15 cellular contexts compared by ENCODE assay signal in genomic region chr16:23486480-23486879, GRCh38.
"Had no signal": no experiment of that assay in that cellular context is flagged by ENCODE, and none has a peak within 500 bp of the region (broad histone marks: within the 10 kb centered on the region; RNA-seq: fewer than 3 reads in every experiment).

No MANE protein-coding gene starts in this region.

- H3K4me3 Mint-ChIP-seq: activated CD4-positive, alpha-beta T cell treated with anti-CD3 and anti-CD28 coated beads, Interleukin-2, amount 10 ng/mL, durations not matched to agents 7 days and 5 days; activated CD8-positive, alpha-beta T cell treated with anti-CD3 and anti-CD28 coated beads, Interleukin-2, amount 10 ng/mL, durations not matched to agents 7 days and 5 days; activated naive CD4-positive, alpha-beta T cell treated with anti-CD3 and anti-CD28 coated beads, Interleukin-2, amount 50 U/mL, for 24 hours; naive thymus-derived CD4-positive, alpha-beta T cell; type B pancreatic cell had no signal

- H3K4me1 Mint-ChIP-seq: activated CD4-positive, alpha-beta T cell treated with anti-CD3 and anti-CD28 coated beads, Interleukin-2, amount 10 ng/mL, durations not matched to agents 7 days and 5 days; activated naive CD4-positive, alpha-beta T cell treated with anti-CD3 and anti-CD28 coated beads, Interleukin-2, amount 50 U/mL, for 24 hours had no signal

- H3K9me3 Mint-ChIP-seq: activated CD4-positive, alpha-beta T cell treated with anti-CD3 and anti-CD28 coated beads, Interleukin-2, amount 10 ng/mL, durations not matched to agents 7 days and 5 days; activated naive CD4-positive, alpha-beta T cell treated with anti-CD3 and anti-CD28 coated beads, Interleukin-2, amount 50 U/mL, for 24 hours; naive thymus-derived CD4-positive, alpha-beta T cell; type B pancreatic cell had no signal

- H3K27me3 ChIP-seq: ascending aorta, suprapubic skin had no signal

- H3K9me3 ChIP-seq: ascending aorta, suprapubic skin had no signal

- H3K27ac Mint-ChIP-seq: activated CD4-positive, alpha-beta T cell treated with anti-CD3 and anti-CD28 coated beads, Interleukin-2, amount 10 ng/mL, durations not matched to agents 7 days and 5 days; activated CD8-positive, alpha-beta T cell treated with anti-CD3 and anti-CD28 coated beads, Interleukin-2, amount 10 ng/mL, durations not matched to agents 7 days and 5 days; activated naive CD4-positive, alpha-beta T cell treated with anti-CD3 and anti-CD28 coated beads, Interleukin-2, amount 50 U/mL, for 24 hours; type B pancreatic cell had no signal

- H3K27me3 Mint-ChIP-seq: activated CD4-positive, alpha-beta T cell treated with anti-CD3 and anti-CD28 coated beads, Interleukin-2, amount 10 ng/mL, durations not matched to agents 7 days and 5 days; activated naive CD4-positive, alpha-beta T cell treated with anti-CD3 and anti-CD28 coated beads, Interleukin-2, amount 50 U/mL, for 24 hours; naive thymus-derived CD4-positive, alpha-beta T cell; type B pancreatic cell had no signal

- ATAC-seq: activated CD4-positive, CD25-positive, alpha-beta regulatory T cell treated with anti-CD3 and anti-CD28 coated beads, Interleukin-2, amount 50 U/mL, for 24 hours; activated CD8-positive, alpha-beta T cell treated with anti-CD3 and anti-CD28 coated beads, Interleukin-2, amount 10 ng/mL, durations not matched to agents 7 days and 5 days; naive thymus-derived CD4-positive, alpha-beta T cell; stimulated activated naive CD8-positive, alpha-beta T cell treated with anti-CD3 and anti-CD28 coated beads, Interleukin-15, Interleukin-2, amounts not matched to agents 100 U/mL and 50 U/mL, for 24 hours had no signal

- DNase-seq: activated CD4-positive, alpha-beta T cell treated with anti-CD3 and anti-CD28 coated beads, Interleukin-2, amount 10 ng/mL, durations not matched to agents 7 days and 5 days; activated CD8-positive, alpha-beta memory T cell treated with anti-CD3 and anti-CD28 coated beads, Interleukin-2, amount 50 U/mL, for 48 hours; activated CD8-positive, alpha-beta T cell treated with anti-CD3 and anti-CD28 coated beads, Interleukin-2, amount 10 ng/mL, durations not matched to agents 7 days and 5 days; activated gamma-delta T cell; effector CD8-positive, alpha-beta T cell; mesendoderm; naive thymus-derived CD4-positive, alpha-beta T cell; stimulated activated CD4-positive, alpha-beta T cell treated with anti-CD3 and anti-CD28 coated beads, Interleukin-12 subunit alpha, Interleukin-12 subunit beta, amount 100 ng/mL, for 4 hours; stimulated activated CD4-positive, alpha-beta T cell treated with anti-CD3 and anti-CD28 coated beads, Interleukin-1b, Interleukin-23, amount 100 ng/mL, for 48 hours; stimulated activated naive CD8-positive, alpha-beta T cell treated with anti-CD3 and anti-CD28 coated beads, Interleukin-15, Interleukin-2, amounts not matched to agents 100 U/mL and 50 U/mL, for 24 hours had no signal

- H3K4me3 ChIP-seq: ascending aorta, suprapubic skin had no signal

- H3K4me1 ChIP-seq: ascending aorta had no signal

- H3K27ac ChIP-seq: ascending aorta, suprapubic skin had no signal
